ENCODE assay signal across 9 cellular contexts in genomic region chr6:49929340-49929739, GRCh38. TPM values are rescaled to one million over a fixed set of nuclear protein-coding genes. Genes with fewer than 3 reads are reported as not detected.
"Had no signal": no experiment of that assay in that cellular context is flagged by ENCODE, and none has a peak within 500 bp of the region (broad histone marks: within the 10 kb centered on the region; RNA-seq: fewer than 3 reads in every experiment).

No MANE protein-coding gene starts in this region.

- ATAC-seq: GM12878 had no signal

- DNase-seq: GDM1, GF-D8 had no signal

- H3K4me3 ChIP-seq: GM12878 had no signal

- FAIRE-seq: G401.6, GM12878, GM12891, GM12892, GM18507, GM19239 had no signal

RNA-seq across cellular contexts. Expression of gene DEFB114, which starts 34.6 kb away (rescaled TPM):
- total RNA-seq: G401, GM12878 had no signal
- polyA plus RNA-seq: GM12878 had no signal

RNA-seq across cellular contexts. Expression of gene DEFB113, which starts 40.1 kb away (rescaled TPM):
- total RNA-seq: G401, GM12878 had no signal
- polyA plus RNA-seq: GM12878 had no signal
